Comparison of ENCODE assay signal across 29 cellular contexts in genomic region chr9:112786834-112787520, GRCh38. TPM values are rescaled to one million over a fixed set of nuclear protein-coding genes. Genes with fewer than 3 reads are reported as not detected.
DNase-seq lines count a peak whose midpoint lies in the region; ATAC-seq, FAIRE-seq and TF ChIP-seq lines count a peak whose summit lies in the region.
"Had no signal": no experiment of that assay in that cellular context is flagged by ENCODE, and none has a peak within 500 bp of the region (broad histone marks: within the 10 kb centered on the region; RNA-seq: fewer than 3 reads in every experiment).

No MANE protein-coding gene starts in this region.

- H3K27me3 Mint-ChIP-seq in activated T-cell treated with anti-CD3 and anti-CD28 coated beads, Interleukin-2, amount 50 U/mL, for 72 hours (ENCODE audit: low read depth) = no peaks in the 10 kb centered on the region
- H3K27me3 Mint-ChIP-seq in memory B cell (peaks cover 3% of the 10 kb centered on the region), Calu3 (ENCODE audit: unreplicated experiment) (no peaks in the 10 kb centered on the region)
- peaks cover 2% of the 10 kb centered on the region for H3K27me3 Mint-ChIP-seq in activated CD8-positive, alpha-beta T cell treated with anti-CD3 and anti-CD28 coated beads, Interleukin-2, amount 10 ng/mL, durations not matched to agents 7 days and 5 days (ENCODE audit: low read depth)
- H3K27me3 Mint-ChIP-seq: CD4-positive, alpha-beta T cell had no signal

- no peak for TF ChIP-seq CTCF in GM12878 (IDR thresholded peaks at IDR 0.05 in 2 of 3, conservative IDR thresholded peaks at IDR 0.05 in 1 of 3; ENCODE audit: control insufficient read depth in 2 of 3, extremely low read depth in 1 of 3, insufficient read depth in 1 of 3, low read depth in 3 of 3, low read length in 3 of 3)
- TF ChIP-seq CTCF in Calu3 (IDR thresholded peaks at IDR 0.05; ENCODE audit: unreplicated experiment) = no peak

- peak; percentile 38 for FAIRE-seq in GM12878 (lab: Jason Lieb, UNC)
- FAIRE-seq: endometrium, small intestine had no signal

- no peaks in the 10 kb centered on the region for H3K9me3 Mint-ChIP-seq in activated T-cell treated with anti-CD3 and anti-CD28 coated beads, Interleukin-2, amount 50 U/mL, for 72 hours
- no peaks in the 10 kb centered on the region for H3K9me3 Mint-ChIP-seq in memory B cell
- no peaks in the 10 kb centered on the region for H3K9me3 Mint-ChIP-seq in Calu3 (ENCODE audit: low read depth, unreplicated experiment)
- H3K9me3 Mint-ChIP-seq in activated CD8-positive, alpha-beta T cell treated with anti-CD3 and anti-CD28 coated beads, Interleukin-2, amount 10 ng/mL, durations not matched to agents 7 days and 5 days (ENCODE audit: insufficient read depth) = no peaks in the 10 kb centered on the region
- H3K9me3 Mint-ChIP-seq: activated T-helper 2 cell treated with anti-CD3 and anti-CD28 coated beads, Interferon-gamma antibody, Interleukin-2, Interleukin-4, amounts not matched to agents 10 μg/mL and 5 μg/mL and 100 μg/mL, durations not matched to agents 14 hours and 24 hours and 36 hours; CD4-positive, alpha-beta T cell; HFFc6; immature natural killer cell had no signal

- CTCF ChIA-PET in GM12878 (lab: Yijun Ruan, JAX) = interaction anchor here (1.2 to 1.3 kb wide), 2 partner anchors 8 to 69 kb away, joined by 3 to 4 read pairs; partner anchors contain the start of gene INIP
- CTCF ChIA-PET in Calu3 (lab: Charles Lee) = no interaction called here
- CTCF ChIA-PET in activated CD8-positive, alpha-beta T cell treated with anti-CD3 and anti-CD28 coated beads, Interleukin-2, amount 10 ng/mL, durations not matched to agents 7 days and 5 days (lab: Charles Lee) = interaction anchor here (1.0 kb wide), 1 partner anchor 343 kb away, joined by 3 read pairs; no protein-coding TSS in a partner anchor

- peak overlapping the region; percentile 23; the same call in 1 of the 2 replicates for H3K4me2 ChIP-seq in GM12878 (ENCODE audit: control insufficient read depth, insufficient read depth)

- SMC1A ChIA-PET in GM12878 (lab: Charles Lee; ENCODE audit: uncharacterized antibody, unreplicated experiment) = interaction anchor here (0.6 kb wide), 1 partner anchor 10 kb away, joined by 3 read pairs; no protein-coding TSS in a partner anchor

- H2AFZ ChIP-seq in GM12878 (ENCODE audit: control insufficient read depth, low read depth, low read length) = no peak overlapping the region; the same call in 1 of the 2 replicates
- H2AFZ ChIP-seq: GM23248 had no signal

- no peak for TF ChIP-seq RAD21 in GM12878 (IDR thresholded peaks at IDR 0.05; ENCODE audit: insufficient read depth, low read depth, low read length)

- peaks cover 0 to 1% of the 10 kb centered on the region in 2 experiments; a peak in 1 of 4 replicates for H3K27me3 ChIP-seq in GM12878 (replicated peaks in 1 of 2; ENCODE audit: control insufficient read depth in 2 of 2, insufficient read depth in 2 of 2, low read length in 1 of 2)
- H3K27me3 ChIP-seq: cardiac muscle cell, gastrocnemius medialis, suprapubic skin had no signal

- peak overlapping the region; percentile 58 for H3K27ac Mint-ChIP-seq in activated T-cell treated with anti-CD3 and anti-CD28 coated beads, Interleukin-2, amount 50 U/mL, for 72 hours
- H3K27ac Mint-ChIP-seq in memory B cell = peak overlapping the region; percentile 42
- no peak overlapping the region for H3K27ac Mint-ChIP-seq in Calu3 (ENCODE audit: unreplicated experiment)
- no peak overlapping the region for H3K27ac Mint-ChIP-seq in activated CD8-positive, alpha-beta T cell treated with anti-CD3 and anti-CD28 coated beads, Interleukin-2, amount 10 ng/mL, durations not matched to agents 7 days and 5 days
- H3K27ac Mint-ChIP-seq: activated T-helper 2 cell treated with anti-CD3 and anti-CD28 coated beads, Interferon-gamma antibody, Interleukin-2, Interleukin-4, amounts not matched to agents 10 μg/mL and 5 μg/mL and 100 μg/mL, durations not matched to agents 14 hours and 24 hours and 36 hours; CD4-positive, alpha-beta T cell; HFFc6 had no signal

- in situ Hi-C loops in GM12878 (cut with MboI) = no loop called here

- no peak for TF ChIP-seq EP300 in GM12878 (IDR thresholded peaks at IDR 0.05; ENCODE audit: borderline replicate concordance in 1 of 2, control insufficient read depth in 1 of 2, low read depth in 2 of 2, low read length in 2 of 2)

- H3K79me2 ChIP-seq in GM12878 (ENCODE audit: control insufficient read depth, insufficient read depth, low read length) = no peaks in the 10 kb centered on the region

- no peak overlapping the region for H3K4me3 ChIP-seq in GM12878
- H3K4me3 ChIP-seq: cardiac muscle cell, gastrocnemius medialis, GM23248, suprapubic skin had no signal

- WGBS in GM12878 (ENCODE audit: insufficient coverage, insufficient replicate concordance, low lambda C conversion rate, missing lambda C conversion rate) = 45% methylated on average over 9 of the region's 9 CpGs

- H3K4me1 ChIP-seq in GM12878 (ENCODE audit: control insufficient read depth, insufficient read depth, low read length) = peaks cover 19% of the 10 kb centered on the region
- H3K4me1 ChIP-seq: suprapubic skin had no signal

- POLR2A ChIA-PET in GM12878 (lab: Charles Lee) = interaction anchor here (0.6 kb wide), 1 partner anchor 957 kb away, joined by 5 read pairs; no protein-coding TSS in a partner anchor
- POLR2A ChIA-PET in activated CD8-positive, alpha-beta T cell treated with anti-CD3 and anti-CD28 coated beads, Interleukin-2, amount 10 ng/mL, durations not matched to agents 7 days and 5 days (lab: Charles Lee) = no interaction called here

- H3K36me3 ChIP-seq in GM12878 (ENCODE audit: control insufficient read depth in 2 of 2, insufficient read depth in 2 of 2, low read length in 1 of 2) = no peaks in the 10 kb centered on the region
- H3K36me3 ChIP-seq: cardiac muscle cell, gastrocnemius medialis, suprapubic skin had no signal

- no peak for TF ChIP-seq POLR2A in GM12878 (IDR thresholded peaks at IDR 0.05; ENCODE audit: low read depth, low read length)

- intact Hi-C loops in GM12878 (cut with micrococcal nuclease; ENCODE audit: unreplicated experiment) = no loop called here
- intact Hi-C loops in Calu3 (cut with micrococcal nuclease; ENCODE audit: unreplicated experiment) = no loop called here

- H3K27ac ChIP-seq in GM12878 (ENCODE audit: control insufficient read depth, insufficient read depth) = no peak overlapping the region
- H3K27ac ChIP-seq: cardiac muscle cell, gastrocnemius medialis, GM23248, suprapubic skin had no signal

- DNase-seq in activated T-cell treated with anti-CD3 and anti-CD28 coated beads, Interleukin-2, amount 50 U/mL, for 72 hours = no peak
- DNase-seq in activated T-cell treated with anti-CD3 and anti-CD28 coated beads, Interleukin-2, amount 50 U/mL, for 48 hours = no peak
- DNase-seq in GM12878 (ENCODE audit: low read depth, low spot score) = no peak
- DNase-seq in memory B cell (ENCODE audit: low spot score in 2 of 2) = no peak
- DNase-seq in NCI-H1930 (lab: John Stamatoyannopoulos, UW) = no peak
- DNase-seq in Calu3 = no peak
- no peak for DNase-seq in NCI-H226
- no peak for DNase-seq in activated CD8-positive, alpha-beta T cell treated with anti-CD3 and anti-CD28 coated beads, Interleukin-2, amount 10 ng/mL, durations not matched to agents 7 days and 5 days
- DNase-seq: 8988T; activated CD4-positive, CD25-positive, alpha-beta regulatory T cell; aorta; CD4-positive, alpha-beta T cell; cortex of kidney; DMS 273 treated with DMSO at 0.1 percent for 48 hours; gastrocnemius medialis; GM23248; HFFc6; hypothalamus; immature natural killer cell; left ventricle myocardium superior; MV-4-11; NCI-H1694; NCI-H510A; Right ventricle myocardium superior; small intestine had no signal

- H3K9me3 ChIP-seq in GM12878 (replicated peaks; ENCODE audit: control insufficient read depth, insufficient read depth, low read length) = no peaks in the 10 kb centered on the region
- H3K9me3 ChIP-seq: gastrocnemius medialis, suprapubic skin had no signal

- RAD21 ChIA-PET in GM12878 (lab: Charles Lee; ENCODE audit: unreplicated experiment) = no interaction called here

- BruUV-seq in GM12878 (replicated peaks; lab: Mats Ljungman, UMichigan) (no TSS peak), Calu3 (replicated peaks; lab: Mats Ljungman, UMichigan) (no TSS peak)

- H3K9ac ChIP-seq in GM12878 (ENCODE audit: control insufficient read depth, insufficient read depth, low read length) = no peak overlapping the region
- H3K9ac ChIP-seq: GM23248 had no signal

- H3K36me3 Mint-ChIP-seq in activated T-cell treated with anti-CD3 and anti-CD28 coated beads, Interleukin-2, amount 50 U/mL, for 72 hours (ENCODE audit: insufficient read depth in 2 of 2) = peaks cover 0 to 5% of the 10 kb centered on the region in 2 donors
- H3K36me3 Mint-ChIP-seq in memory B cell = peaks cover 2% of the 10 kb centered on the region
- no peaks in the 10 kb centered on the region for H3K36me3 Mint-ChIP-seq in Calu3 (ENCODE audit: insufficient read depth, unreplicated experiment)
- no peaks in the 10 kb centered on the region for H3K36me3 Mint-ChIP-seq in activated CD8-positive, alpha-beta T cell treated with anti-CD3 and anti-CD28 coated beads, Interleukin-2, amount 10 ng/mL, durations not matched to agents 7 days and 5 days (ENCODE audit: low read depth)
- H3K36me3 Mint-ChIP-seq: immature natural killer cell had no signal

- no peaks in the 10 kb centered on the region; the same call in 1 of the 2 replicates for H4K20me1 ChIP-seq in GM12878 (ENCODE audit: control insufficient read depth, insufficient read depth)

- H3K4me1 Mint-ChIP-seq in activated T-cell treated with anti-CD3 and anti-CD28 coated beads, Interleukin-2, amount 50 U/mL, for 72 hours (ENCODE audit: low read depth) = peaks cover 20% of the 10 kb centered on the region
- H3K4me1 Mint-ChIP-seq in memory B cell (peaks cover 27% of the 10 kb centered on the region), Calu3 (ENCODE audit: low read depth, unreplicated experiment) (peaks cover 33% of the 10 kb centered on the region)
- H3K4me1 Mint-ChIP-seq in activated CD8-positive, alpha-beta T cell treated with anti-CD3 and anti-CD28 coated beads, Interleukin-2, amount 10 ng/mL, durations not matched to agents 7 days and 5 days (ENCODE audit: low read depth) = peaks cover 7% of the 10 kb centered on the region

- ATAC-seq in activated T-cell treated with anti-CD3 and anti-CD28 coated beads, Interleukin-2, amount 50 U/mL, for 72 hours (replicated peaks in 1 of 2) = no peak
- no peak for ATAC-seq in GM12878
- ATAC-seq in memory B cell (ENCODE audit: low read depth) = peak; percentile 89
- ATAC-seq in activated CD8-positive, alpha-beta T cell treated with anti-CD3 and anti-CD28 coated beads, Interleukin-2, amount 10 ng/mL, durations not matched to agents 7 days and 5 days = no peak
- ATAC-seq: gastrocnemius medialis, left ventricle myocardium superior had no signal

- no peak overlapping the region for H3K4me3 Mint-ChIP-seq in activated T-cell treated with anti-CD3 and anti-CD28 coated beads, Interleukin-2, amount 50 U/mL, for 72 hours
- H3K4me3 Mint-ChIP-seq in memory B cell (peak overlapping the region; percentile 67), Calu3 (ENCODE audit: low read depth, unreplicated experiment) (no peak overlapping the region)
- no peak overlapping the region for H3K4me3 Mint-ChIP-seq in activated CD8-positive, alpha-beta T cell treated with anti-CD3 and anti-CD28 coated beads, Interleukin-2, amount 10 ng/mL, durations not matched to agents 7 days and 5 days
- H3K4me3 Mint-ChIP-seq: CD4-positive, alpha-beta T cell; HFFc6 had no signal

RNA-seq across cellular contexts. Expression of gene SNX30, which starts 36.4 kb away (rescaled TPM):
- total RNA-seq in activated T-cell treated with anti-CD3 and anti-CD28 coated beads, Interleukin-2, amount 50 U/mL, for 72 hours = 1 to 10 TPM; 5.1 to 5.4 TPM
- 2.5 and 2.8 TPM in 2 replicates for total RNA-seq in GM12878 (2013; cell fraction: nucleolus; rRNA removed)
- 2.7 and 2.8 TPM in 2 replicates for total RNA-seq in GM12878 (2014; rRNA removed)
- 3.5 and 3.7 TPM in 2 replicates for total RNA-seq in GM12878 (2014; rRNA removed; fragmentation: Illumina TruSeq; extraction: Trizol)
- 3.6 and 4.0 TPM in 2 replicates for total RNA-seq in GM12878 (2021)
- 3.6 TPM for polyA plus RNA-seq in GM12878 (2011; ENCODE audit: low read depth)
- 0.73 and 0.84 TPM in 2 replicates for polyA plus RNA-seq in GM12878 (2011; rRNA removed)
- 0.55 and 0.70 TPM in 2 replicates for polyA plus RNA-seq in GM12878 (2011; cell fraction: cytosol; rRNA removed)
- 0.76 and 1.0 TPM in 2 replicates for polyA plus RNA-seq in GM12878 (2011; cell fraction: nucleus; rRNA removed)
- polyA plus RNA-seq in GM12878 (2012) = 3.4 and 3.9 TPM in 2 replicates
- 3.5 and 3.9 TPM in 2 replicates for polyA plus RNA-seq in GM12878 (2014; fragmentation: Illumina TruSeq; extraction: Trizol)
- under 1 TPM; 0.55 to 0.72 TPM for polyA plus RNA-seq in GM12878 (2014; fragmentation: Nextera tagmentation; extraction: Ambion mirVana)
- polyA plus RNA-seq in GM12878 (2014; rRNA removed) = 2.1 and 2.9 TPM in 2 replicates
- polyA plus RNA-seq in GM12878 (2016; fragmentation: Nextera tagmentation; extraction: Ambion mirVana) = under 1 TPM; 0.53 to 0.71 TPM
- 1.3 and 2.0 TPM in 2 replicates for polyA minus RNA-seq in GM12878 (2011; rRNA and poly(A)+ RNA removed)
- 0.62 and 1.7 TPM in 2 replicates for polyA minus RNA-seq in GM12878 (2011; cell fraction: cytosol; rRNA and poly(A)+ RNA removed)
- polyA minus RNA-seq in GM12878 (2011; cell fraction: nucleus; rRNA and poly(A)+ RNA removed) = 0.48 and 0.86 TPM in 2 replicates
- total RNA-seq in Calu3 (2022) = 7.9 and 8.7 TPM in 2 replicates
- total RNA-seq in activated CD8-positive, alpha-beta T cell treated with anti-CD3 and anti-CD28 coated beads, Interleukin-2, amount 10 ng/mL, durations not matched to agents 7 days and 5 days = 1 to 10 TPM; 5.5 to 7.2 TPM

Comparison
In these comparisons a context has a peak if more than half of its experiments do, and no peak if none do; other contexts are left out.
1. H3K27ac Mint-ChIP-seq: peak in activated T-cell treated with anti-CD3 and anti-CD28 coated beads, Interleukin-2, amount 50 U/mL, for 72 hours (single experiment) and memory B cell (single experiment); none in Calu3 (single experiment) and activated CD8-positive, alpha-beta T cell treated with anti-CD3 and anti-CD28 coated beads, Interleukin-2, amount 10 ng/mL, durations not matched to agents 7 days and 5 days (single experiment).